16 cellular contexts compared by ENCODE assay signal in genomic region chr1:160647329-160647720, GRCh38. TPM values are rescaled to one million over a fixed set of nuclear protein-coding genes. Genes with fewer than 3 reads are reported as not detected.
A peak's percentile ranks its signal among the peaks of the same experiment; 100 is the strongest.
DNase-seq lines count a peak whose midpoint lies in the region; ATAC-seq lines count a peak whose summit lies in the region.
"Had no signal": no experiment of that assay in that cellular context is flagged by ENCODE, and none has a peak within 500 bp of the region (broad histone marks: within the 10 kb centered on the region; RNA-seq: fewer than 3 reads in every experiment).

No MANE protein-coding gene starts in this region.

- no peaks in the 10 kb centered on the region for H3K9me3 Mint-ChIP-seq in activated CD4-positive, alpha-beta T cell treated with anti-CD3 and anti-CD28 coated beads for 36 hours (ENCODE audit: low read depth)
- H3K9me3 Mint-ChIP-seq in activated naive CD8-positive, alpha-beta T cell (ENCODE audit: low read depth), result no peaks in the 10 kb centered on the region
- peaks cover 7% of the 10 kb centered on the region for H3K9me3 Mint-ChIP-seq in stimulated activated naive CD8-positive, alpha-beta T cell treated with anti-CD3 and anti-CD28 coated beads, Interleukin-15, Interleukin-2, amounts not matched to agents 100 ng/mL and 50 ng/mL, for 24 hours

- CTCF ChIA-PET in activated CD4-positive, alpha-beta T cell treated with anti-CD3 and anti-CD28 coated beads for 36 hours (lab: Charles Lee), result interaction anchor here (0.6 to 7.0 kb wide), 12 partner anchors 11 to 221 kb away, joined by 3 to 61 read pairs (median 5); no protein-coding TSS in a partner anchor

- H3K4me1 Mint-ChIP-seq in activated CD4-positive, alpha-beta T cell treated with anti-CD3 and anti-CD28 coated beads for 36 hours, result peaks cover 56% of the 10 kb centered on the region
- peaks cover 80% of the 10 kb centered on the region for H3K4me1 Mint-ChIP-seq in activated naive CD8-positive, alpha-beta T cell (ENCODE audit: low read depth)
- H3K4me1 Mint-ChIP-seq in stimulated activated naive CD8-positive, alpha-beta T cell treated with anti-CD3 and anti-CD28 coated beads, Interleukin-15, Interleukin-2, amounts not matched to agents 100 ng/mL and 50 ng/mL, for 24 hours (ENCODE audit: low read depth), result peaks cover 67% of the 10 kb centered on the region

- H3K27ac Mint-ChIP-seq in activated CD4-positive, alpha-beta T cell treated with anti-CD3 and anti-CD28 coated beads for 36 hours, result peak overlapping the region; percentile 92
- H3K27ac Mint-ChIP-seq in activated naive CD8-positive, alpha-beta T cell, result peak overlapping the region; percentile 93
- H3K27ac Mint-ChIP-seq in stimulated activated naive CD8-positive, alpha-beta T cell treated with anti-CD3 and anti-CD28 coated beads, Interleukin-15, Interleukin-2, amounts not matched to agents 100 ng/mL and 50 ng/mL, for 24 hours, result peak overlapping the region; percentile 100

- H3K36me3 Mint-ChIP-seq in activated CD4-positive, alpha-beta T cell treated with anti-CD3 and anti-CD28 coated beads for 36 hours (ENCODE audit: low read depth), result peaks cover 56% of the 10 kb centered on the region
- H3K36me3 Mint-ChIP-seq in activated naive CD8-positive, alpha-beta T cell, result peaks cover 32% of the 10 kb centered on the region
- H3K36me3 Mint-ChIP-seq in stimulated activated naive CD8-positive, alpha-beta T cell treated with anti-CD3 and anti-CD28 coated beads, Interleukin-15, Interleukin-2, amounts not matched to agents 100 ng/mL and 50 ng/mL, for 24 hours (ENCODE audit: low read depth), result peaks cover 66% of the 10 kb centered on the region

- no peaks in the 10 kb centered on the region for H3K36me3 ChIP-seq in HAP-1 (replicated peaks)
- H3K36me3 ChIP-seq: right lobe of liver had no signal

- peaks cover 10% of the 10 kb centered on the region for H3K4me1 ChIP-seq in HAP-1
- H3K4me1 ChIP-seq: right lobe of liver had no signal

- H3K9me3 ChIP-seq in HAP-1, result no peaks in the 10 kb centered on the region
- H3K9me3 ChIP-seq: right lobe of liver had no signal

- in situ Hi-C loops in HAP-1 (cut with MboI; ENCODE audit: low sequenced_read_pairs), result no loop called here

- no peaks in the 10 kb centered on the region for H3K27me3 Mint-ChIP-seq in activated CD4-positive, alpha-beta T cell treated with anti-CD3 and anti-CD28 coated beads for 36 hours
- H3K27me3 Mint-ChIP-seq in activated naive CD8-positive, alpha-beta T cell, result no peaks in the 10 kb centered on the region
- no peaks in the 10 kb centered on the region for H3K27me3 Mint-ChIP-seq in stimulated activated naive CD8-positive, alpha-beta T cell treated with anti-CD3 and anti-CD28 coated beads, Interleukin-15, Interleukin-2, amounts not matched to agents 100 ng/mL and 50 ng/mL, for 24 hours

- ATAC-seq in activated CD4-positive, alpha-beta T cell treated with anti-CD3 and anti-CD28 coated beads for 36 hours, result peak; percentile 47
- ATAC-seq in HG02642 (IDR thresholded peaks at IDR 0.05; ENCODE audit: poor library complexity, unreplicated experiment), result peak; percentile 16
- ATAC-seq: left colon had no signal

- H3K4me3 ChIP-seq in HAP-1, result no peak overlapping the region
- H3K4me3 ChIP-seq: right lobe of liver had no signal

- POLR2A ChIA-PET in activated CD4-positive, alpha-beta T cell treated with anti-CD3 and anti-CD28 coated beads for 36 hours (lab: Charles Lee), result interaction anchor here (0.6 to 2.4 kb wide), 7 partner anchors 9 to 107 kb away, joined by 3 to 11 read pairs (median 5); no protein-coding TSS in a partner anchor

- H3K27me3 ChIP-seq in HAP-1 (ENCODE audit: low read depth), result no peaks in the 10 kb centered on the region
- H3K27me3 ChIP-seq: right lobe of liver had no signal

- H3K4me3 Mint-ChIP-seq in activated CD4-positive, alpha-beta T cell treated with anti-CD3 and anti-CD28 coated beads for 36 hours, result peak overlapping the region; percentile 93
- peak overlapping the region; percentile 97 for H3K4me3 Mint-ChIP-seq in activated naive CD8-positive, alpha-beta T cell
- H3K4me3 Mint-ChIP-seq in stimulated activated naive CD8-positive, alpha-beta T cell treated with anti-CD3 and anti-CD28 coated beads, Interleukin-15, Interleukin-2, amounts not matched to agents 100 ng/mL and 50 ng/mL, for 24 hours, result peak overlapping the region; percentile 96

- DNase-seq in activated CD4-positive, alpha-beta T cell treated with anti-CD3 and anti-CD28 coated beads for 36 hours, result peak; percentile 54
- no peak for DNase-seq in activated CD4-positive, alpha-beta T cell treated with anti-CD3 and anti-CD28 coated beads, Interleukin-2, amount 50 U/mL, for 48 hours
- DNase-seq in NCI-H1930 (lab: John Stamatoyannopoulos, UW) (no peak), H4 (ENCODE audit: low spot score) (no peak), HAP-1 (ENCODE audit: low spot score in 2 of 2) (no peak)
- DNase-seq: ACHN; activated CD8-positive, alpha-beta memory T cell treated with anti-CD3 and anti-CD28 coated beads for 24 hours; H7; left colon; NCI-H2081 treated with DMSO at 0.1 percent for 48 hours; right lobe of liver; Right ventricle myocardium superior had no signal

- intact Hi-C loops in activated CD4-positive, alpha-beta T cell treated with anti-CD3 and anti-CD28 coated beads for 36 hours (cut with DNase I, micrococcal nuclease), result loop anchor here (1.0 to 5.0 kb wide), 5 partner anchors 17 to 61 kb away; no protein-coding TSS in a partner anchor

RNA-seq across cellular contexts. Expression of gene SLAMF1, which starts 0.5 kb away (rescaled TPM):
- 100 to 1,000 TPM; 103 to 108 TPM for total RNA-seq in activated CD4-positive, alpha-beta T cell treated with anti-CD3 and anti-CD28 coated beads for 36 hours
- not detected in 2 replicates for total RNA-seq in H4 (2014; rRNA removed; shearing (Covaris generic))
- total RNA-seq: foreskin keratinocyte, H7 had no signal

Comparison
In these comparisons a context has a peak if more than half of its experiments do, and no peak if none do; other contexts are left out.
1. RNA of gene SLAMF1, which starts 0.5 kb away (total RNA-seq): 103 to 108 TPM in activated CD4-positive, alpha-beta T cell treated with anti-CD3 and anti-CD28 coated beads for 36 hours; not detected in H4; every median in the first group is over 100 times any median in the second.
2. Peak in every context shown above with its lines, with median percentiles within 50 percentile points of each other: H3K27ac Mint-ChIP-seq and H3K4me3 Mint-ChIP-seq.